In the genomic region with DNA sequence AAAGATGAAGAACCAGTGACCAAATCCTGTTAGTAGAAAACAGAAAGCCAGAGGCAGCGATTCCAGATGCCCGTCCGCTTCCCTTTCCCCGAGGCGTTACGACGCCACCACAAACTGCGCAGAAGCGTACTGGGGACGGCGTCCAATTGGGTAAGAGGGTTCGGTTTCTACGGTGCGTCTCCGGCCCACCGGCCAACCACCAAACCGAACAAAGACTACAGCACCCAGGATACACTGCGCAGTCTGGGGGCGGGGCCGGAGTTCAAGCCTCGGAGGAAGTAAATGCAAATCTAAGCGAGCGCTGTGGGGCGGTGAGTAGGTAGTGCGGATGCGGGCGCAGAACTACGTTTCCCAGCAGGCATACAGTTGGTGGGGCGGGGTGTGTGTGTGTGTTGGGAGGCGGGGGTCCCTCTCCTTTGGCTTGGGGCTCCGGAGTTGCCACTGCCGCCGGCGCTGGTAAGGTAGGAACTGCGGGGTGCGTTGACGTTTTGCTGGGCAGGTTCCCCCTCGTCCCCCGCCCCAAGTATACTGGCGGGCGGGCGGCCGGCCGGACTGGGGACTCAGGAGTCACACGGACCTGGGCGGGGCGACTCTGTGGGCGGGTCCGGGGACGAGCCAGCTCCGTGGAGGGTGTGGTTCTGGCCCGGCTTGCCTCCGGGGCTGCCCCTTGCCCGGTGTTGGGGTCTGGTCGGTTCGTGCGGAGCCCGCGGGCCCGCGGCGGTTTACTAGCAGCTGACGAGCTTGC, we compare ENCODE assay signal across 1 cellular context.
TF ChIP-seq lines count a peak whose summit lies in the region.

SWT1 (plus strand) TSS at position 314 of the 745 bp plus-strand sequence. CDS start 3,675 bp downstream, outside the sequence.
A gene with protein sequence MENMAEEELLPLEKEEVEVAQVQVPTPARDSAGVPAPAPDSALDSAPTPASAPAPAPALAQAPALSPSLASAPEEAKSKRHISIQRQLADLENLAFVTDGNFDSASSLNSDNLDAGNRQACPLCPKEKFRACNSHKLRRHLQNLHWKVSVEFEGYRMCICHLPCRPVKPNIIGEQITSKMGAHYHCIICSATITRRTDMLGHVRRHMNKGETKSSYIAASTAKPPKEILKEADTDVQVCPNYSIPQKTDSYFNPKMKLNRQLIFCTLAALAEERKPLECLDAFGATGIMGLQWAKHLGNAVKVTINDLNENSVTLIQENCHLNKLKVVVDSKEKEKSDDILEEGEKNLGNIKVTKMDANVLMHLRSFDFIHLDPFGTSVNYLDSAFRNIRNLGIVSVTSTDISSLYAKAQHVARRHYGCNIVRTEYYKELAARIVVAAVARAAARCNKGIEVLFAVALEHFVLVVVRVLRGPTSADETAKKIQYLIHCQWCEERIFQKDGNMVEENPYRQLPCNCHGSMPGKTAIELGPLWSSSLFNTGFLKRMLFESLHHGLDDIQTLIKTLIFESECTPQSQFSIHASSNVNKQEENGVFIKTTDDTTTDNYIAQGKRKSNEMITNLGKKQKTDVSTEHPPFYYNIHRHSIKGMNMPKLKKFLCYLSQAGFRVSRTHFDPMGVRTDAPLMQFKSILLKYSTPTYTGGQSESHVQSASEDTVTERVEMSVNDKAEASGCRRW (minus strand): TSS at position 100 of the 745 bp plus-strand sequence. CDS start 241 bp downstream, outside the sequence.

TF ChIP-seq in A549, 52 proteins besides CTCF, POLR2A, EP300 and RAD21 (continued from another document):
- no peak for TF ChIP-seq REST (IDR thresholded peaks at IDR 0.05)
- no peak for TF ChIP-seq CHD4 (IDR thresholded peaks at IDR 0.05; ENCODE audit: borderline replicate concordance)
- TF ChIP-seq CBX8 (IDR thresholded peaks at IDR 0.05) = no peak
- TF ChIP-seq BHLHE40 (IDR thresholded peaks at IDR 0.05; ENCODE audit: low read depth, low read length) = no peak
- TF ChIP-seq, protein P1, sequence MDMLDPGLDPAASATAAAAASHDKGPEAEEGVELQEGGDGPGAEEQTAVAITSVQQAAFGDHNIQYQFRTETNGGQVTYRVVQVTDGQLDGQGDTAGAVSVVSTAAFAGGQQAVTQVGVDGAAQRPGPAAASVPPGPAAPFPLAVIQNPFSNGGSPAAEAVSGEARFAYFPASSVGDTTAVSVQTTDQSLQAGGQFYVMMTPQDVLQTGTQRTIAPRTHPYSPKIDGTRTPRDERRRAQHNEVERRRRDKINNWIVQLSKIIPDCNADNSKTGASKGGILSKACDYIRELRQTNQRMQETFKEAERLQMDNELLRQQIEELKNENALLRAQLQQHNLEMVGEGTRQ (IDR thresholded peaks at IDR 0.05) = no peak
- TF ChIP-seq MYC (IDR thresholded peaks at IDR 0.05; ENCODE audit: borderline replicate concordance, low read length) = no peak
- TF ChIP-seq JUN (IDR thresholded peaks at IDR 0.05) = peak; percentile 87 to 94; a peak in 4 of 5 replicates
- TF ChIP-seq, protein P2, sequence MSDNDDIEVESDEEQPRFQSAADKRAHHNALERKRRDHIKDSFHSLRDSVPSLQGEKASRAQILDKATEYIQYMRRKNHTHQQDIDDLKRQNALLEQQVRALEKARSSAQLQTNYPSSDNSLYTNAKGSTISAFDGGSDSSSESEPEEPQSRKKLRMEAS (IDR thresholded peaks at IDR 0.05) = peak; percentile 55
- TF ChIP-seq, protein P3, sequence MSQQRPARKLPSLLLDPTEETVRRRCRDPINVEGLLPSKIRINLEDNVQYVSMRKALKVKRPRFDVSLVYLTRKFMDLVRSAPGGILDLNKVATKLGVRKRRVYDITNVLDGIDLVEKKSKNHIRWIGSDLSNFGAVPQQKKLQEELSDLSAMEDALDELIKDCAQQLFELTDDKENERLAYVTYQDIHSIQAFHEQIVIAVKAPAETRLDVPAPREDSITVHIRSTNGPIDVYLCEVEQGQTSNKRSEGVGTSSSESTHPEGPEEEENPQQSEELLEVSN (IDR thresholded peaks at IDR 0.05; ENCODE audit: borderline replicate concordance, low read depth) = no peak
- TF ChIP-seq, protein P4, sequence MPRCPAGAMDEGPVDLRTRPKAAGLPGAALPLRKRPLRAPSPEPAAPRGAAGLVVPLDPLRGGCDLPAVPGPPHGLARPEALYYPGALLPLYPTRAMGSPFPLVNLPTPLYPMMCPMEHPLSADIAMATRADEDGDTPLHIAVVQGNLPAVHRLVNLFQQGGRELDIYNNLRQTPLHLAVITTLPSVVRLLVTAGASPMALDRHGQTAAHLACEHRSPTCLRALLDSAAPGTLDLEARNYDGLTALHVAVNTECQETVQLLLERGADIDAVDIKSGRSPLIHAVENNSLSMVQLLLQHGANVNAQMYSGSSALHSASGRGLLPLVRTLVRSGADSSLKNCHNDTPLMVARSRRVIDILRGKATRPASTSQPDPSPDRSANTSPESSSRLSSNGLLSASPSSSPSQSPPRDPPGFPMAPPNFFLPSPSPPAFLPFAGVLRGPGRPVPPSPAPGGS (IDR thresholded peaks at IDR 0.05) = peak; percentile 93
- no peak for TF ChIP-seq TP53 (CRISPR knock-in tag; IDR thresholded peaks at IDR 0.05)
- no peak for TF ChIP-seq KDM1A (IDR thresholded peaks at IDR 0.05; ENCODE audit: low read depth)
- TF ChIP-seq RNF2 (IDR thresholded peaks at IDR 0.05; ENCODE audit: borderline replicate concordance, low read depth) = no peak
- peak; percentile 18; the same call in 1 of the 2 replicates for TF ChIP-seq PHF8 (IDR thresholded peaks at IDR 0.05; ENCODE audit: borderline replicate concordance, low read depth)
- TF ChIP-seq CHD2 (IDR thresholded peaks at IDR 0.05; ENCODE audit: low read length, partially characterized antibody) = no peak
- no peak for TF ChIP-seq HOXB13 (CRISPR knock-in tag; IDR thresholded peaks at IDR 0.05; ENCODE audit: low read depth)
- TF ChIP-seq FOSL2 (IDR thresholded peaks at IDR 0.05) = no peak
- TF ChIP-seq FOSL2 (CRISPR knock-in tag; IDR thresholded peaks at IDR 0.05) = peak; percentile 16; the same call in 1 of the 2 replicates
- no peak for TF ChIP-seq HDAC2 (IDR thresholded peaks at IDR 0.05)
- TF ChIP-seq, protein P5, sequence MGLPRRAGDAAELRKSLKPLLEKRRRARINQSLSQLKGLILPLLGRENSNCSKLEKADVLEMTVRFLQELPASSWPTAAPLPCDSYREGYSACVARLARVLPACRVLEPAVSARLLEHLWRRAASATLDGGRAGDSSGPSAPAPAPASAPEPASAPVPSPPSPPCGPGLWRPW (IDR thresholded peaks at IDR 0.05) = no peak
- TF ChIP-seq, protein P6, sequence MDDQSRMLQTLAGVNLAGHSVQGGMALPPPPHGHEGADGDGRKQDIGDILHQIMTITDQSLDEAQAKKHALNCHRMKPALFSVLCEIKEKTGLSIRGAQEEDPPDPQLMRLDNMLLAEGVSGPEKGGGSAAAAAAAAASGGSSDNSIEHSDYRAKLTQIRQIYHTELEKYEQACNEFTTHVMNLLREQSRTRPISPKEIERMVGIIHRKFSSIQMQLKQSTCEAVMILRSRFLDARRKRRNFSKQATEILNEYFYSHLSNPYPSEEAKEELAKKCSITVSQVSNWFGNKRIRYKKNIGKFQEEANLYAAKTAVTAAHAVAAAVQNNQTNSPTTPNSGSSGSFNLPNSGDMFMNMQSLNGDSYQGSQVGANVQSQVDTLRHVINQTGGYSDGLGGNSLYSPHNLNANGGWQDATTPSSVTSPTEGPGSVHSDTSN (IDR thresholded peaks at IDR 0.05) = peak; percentile 60; the same call in 1 of the 2 replicates
- TF ChIP-seq CBX2 (IDR thresholded peaks at IDR 0.05; ENCODE audit: borderline replicate concordance, low read depth) = no peak
- no peak for TF ChIP-seq ESRRA (IDR thresholded peaks at IDR 0.05; ENCODE audit: borderline replicate concordance, low read length)
- TF ChIP-seq SREBF2 (IDR thresholded peaks at IDR 0.05) = no peak
- TF ChIP-seq NR3C1 (IDR thresholded peaks at IDR 0.05) = no peak
- TF ChIP-seq ELK1 (IDR thresholded peaks at IDR 0.05; ENCODE audit: low read depth, low read length) = no peak
- TF ChIP-seq KDM5A (IDR thresholded peaks at IDR 0.05) = no peak
- TF ChIP-seq NPAS2 (CRISPR knock-in tag; IDR thresholded peaks at IDR 0.05; ENCODE audit: borderline replicate concordance) = no peak
- TF ChIP-seq ZNF302 (CRISPR knock-in tag; IDR thresholded peaks at IDR 0.05) = no peak
- TF ChIP-seq FOXS1 (CRISPR knock-in tag; IDR thresholded peaks at IDR 0.05) = no peak
- no peak for TF ChIP-seq JUNB (IDR thresholded peaks at IDR 0.05)
- TF ChIP-seq ZFP36 (IDR thresholded peaks at IDR 0.05; ENCODE audit: borderline replicate concordance, partially characterized antibody) = no peak
- no peak for TF ChIP-seq MAFK (IDR thresholded peaks at IDR 0.05; ENCODE audit: partially characterized antibody)
- TF ChIP-seq TFCP2L1 (CRISPR knock-in tag; IDR thresholded peaks at IDR 0.05) = no peak; the same call in 1 of the 2 replicates
- no peak for TF ChIP-seq ZSCAN20 (CRISPR knock-in tag; IDR thresholded peaks at IDR 0.05)
- TF ChIP-seq SMC3 (IDR thresholded peaks at IDR 0.05) = no peak
- TF ChIP-seq RCOR1 (IDR thresholded peaks at IDR 0.05; ENCODE audit: low read depth, low read length) = no peak
- no peak for TF ChIP-seq GATA3 (IDR thresholded peaks at IDR 0.05; ENCODE audit: borderline replicate concordance)
- no peak for TF ChIP-seq POLR2AphosphoS2 (conservative IDR thresholded peaks at IDR 0.05; ENCODE audit: low read length)
- no peak for TF ChIP-seq FOSB (CRISPR knock-in tag; IDR thresholded peaks at IDR 0.05)
- TF ChIP-seq EHMT2 (IDR thresholded peaks at IDR 0.05; ENCODE audit: low read depth) = no peak
- no peak for TF ChIP-seq ATOH8 (CRISPR knock-in tag; IDR thresholded peaks at IDR 0.05; ENCODE audit: low read depth)
- TF ChIP-seq EHF (CRISPR knock-in tag; IDR thresholded peaks at IDR 0.05) = no peak
- TF ChIP-seq ZC3H11A (IDR thresholded peaks at IDR 0.05) = no peak
- TF ChIP-seq HOXA7 (CRISPR knock-in tag; IDR thresholded peaks at IDR 0.05) = no peak
- TF ChIP-seq MAZ (IDR thresholded peaks at IDR 0.05; ENCODE audit: borderline replicate concordance, low read depth, low read length) = 0 out of 2 replicates have a peak, but pooled peaks have one; percentile 56
- 0 out of 2 replicates have a peak, but pooled peaks have one; percentile 43 for TF ChIP-seq RFX5 (IDR thresholded peaks at IDR 0.05)
- TF ChIP-seq RARB (CRISPR knock-in tag; IDR thresholded peaks at IDR 0.05) = no peak
- TF ChIP-seq CEBPB (IDR thresholded peaks at IDR 0.05) = peak in 1 of 2 experiments; percentile 27; a peak in 1 of 4 replicates
- TF ChIP-seq HEYL (CRISPR knock-in tag; IDR thresholded peaks at IDR 0.05) = no peak
- no peak for TF ChIP-seq NFE2L2 (conservative IDR thresholded peaks at IDR 0.05; ENCODE audit: low read length)
